In genomic region chr9:131409458-131409992, GRCh38 we compare ENCODE assay signal across 10 cellular contexts. TPM values are rescaled to one million over a fixed set of nuclear protein-coding genes. Genes with fewer than 3 reads are reported as not detected.
DNase-seq lines count a peak whose midpoint lies in the region; ATAC-seq and TF ChIP-seq lines count a peak whose summit lies in the region.
"Had no signal": no experiment of that assay in that cellular context is flagged by ENCODE, and none has a peak within 500 bp of the region (broad histone marks: within the 10 kb centered on the region; RNA-seq: fewer than 3 reads in every experiment).

No MANE protein-coding gene starts in this region.

- in situ Hi-C loops in G401 (cut with HindIII; ENCODE audit: low sequenced_read_pairs): no loop called here

- H3K27me3 ChIP-seq in CD8-positive, alpha-beta memory T cell (ENCODE audit: insufficient read depth, low read length, poor library complexity, severe bottlenecking): no peaks in the 10 kb centered on the region
- no peaks in the 10 kb centered on the region for H3K27me3 ChIP-seq in effector memory CD4-positive, alpha-beta T cell (replicated peaks; ENCODE audit: control insufficient read depth, insufficient read depth, low read length, poor library complexity, severe bottlenecking)
- H3K27me3 ChIP-seq in osteoblast (ENCODE audit: insufficient read depth, low read length): no peaks in the 10 kb centered on the region
- H3K27me3 ChIP-seq: neural progenitor cell had no signal

- no peak overlapping the region for H2AFZ ChIP-seq in osteoblast (ENCODE audit: low read length)
- H2AFZ ChIP-seq: neural progenitor cell had no signal

- peaks cover 85% of the 10 kb centered on the region for H4K20me1 ChIP-seq in osteoblast (ENCODE audit: insufficient read depth, low read length)

- peaks cover 0 to 24% (median 5%) of the 10 kb centered on the region in 3 donors for H3K36me3 Mint-ChIP-seq in CD8-positive, alpha-beta memory T cell

- H3K4me1 ChIP-seq in CD8-positive, alpha-beta memory T cell (ENCODE audit: insufficient read depth, low read length): peaks cover 86% of the 10 kb centered on the region
- H3K4me1 ChIP-seq in effector memory CD4-positive, alpha-beta T cell (ENCODE audit: control insufficient read depth, insufficient read depth, low read length, poor library complexity, severe bottlenecking): peaks cover 66% of the 10 kb centered on the region
- H3K4me1 ChIP-seq in osteoblast (ENCODE audit: insufficient read depth, low read length): peaks cover 51% of the 10 kb centered on the region

- no peak for TF ChIP-seq CTCF in osteoblast (IDR thresholded peaks at IDR 0.05; ENCODE audit: extremely low read depth, low read depth, low read length)

- H3K27ac Mint-ChIP-seq in CD8-positive, alpha-beta memory T cell: peak overlapping the region; percentile 72 to 95 (median 89)
- H3K27ac Mint-ChIP-seq: neural progenitor cell had no signal

- H3K4me3 Mint-ChIP-seq in CD8-positive, alpha-beta memory T cell: peak overlapping the region; percentile 38 to 81 (median 74)
- H3K4me3 Mint-ChIP-seq: neural progenitor cell had no signal

- no peaks in the 10 kb centered on the region for H3K27me3 Mint-ChIP-seq in CD8-positive, alpha-beta memory T cell

- ATAC-seq in HG02938 (IDR thresholded peaks at IDR 0.05; ENCODE audit: unreplicated experiment): no peak

- peaks cover 82 to 97% (median 92%) of the 10 kb centered on the region in 3 donors for H3K4me1 Mint-ChIP-seq in CD8-positive, alpha-beta memory T cell

- peak overlapping the region; percentile 17 for H3K4me2 ChIP-seq in osteoblast (ENCODE audit: insufficient read depth, low read length)
- H3K4me2 ChIP-seq: neural progenitor cell had no signal

- no peaks in the 10 kb centered on the region for H3K9me3 Mint-ChIP-seq in CD8-positive, alpha-beta memory T cell

- H3K27ac ChIP-seq in CD8-positive, alpha-beta memory T cell (ENCODE audit: low read depth, low read length): no peak overlapping the region
- H3K27ac ChIP-seq in effector memory CD4-positive, alpha-beta T cell (ENCODE audit: insufficient read depth, low read length, poor library complexity, severe bottlenecking): peak overlapping the region; percentile 31
- H3K27ac ChIP-seq in osteoblast (ENCODE audit: low read depth, low read length): peak overlapping the region; percentile 57
- H3K27ac ChIP-seq: neural progenitor cell had no signal

- peak overlapping the region; percentile 28 for H3K4me3 ChIP-seq in CD8-positive, alpha-beta memory T cell (ENCODE audit: low read length)
- H3K4me3 ChIP-seq in effector memory CD4-positive, alpha-beta T cell (ENCODE audit: insufficient read depth, low read depth, low read length, poor library complexity, severe bottlenecking): peak overlapping the region; percentile 13
- H3K4me3 ChIP-seq in osteoblast (ENCODE audit: insufficient read depth, low read length): no peak overlapping the region
- H3K4me3 ChIP-seq: neural progenitor cell had no signal

- DNase-seq in CD8-positive, alpha-beta memory T cell: no peak
- peak; percentile 25 for DNase-seq in NCI-H2171 (lab: John Stamatoyannopoulos, UW)
- DNase-seq in effector memory CD4-positive, alpha-beta T cell: no peak
- no peak for DNase-seq in osteoblast (ENCODE audit: insufficient read length, low spot score, missing footprints)
- DNase-seq in DMS153 treated with DMSO at 0.1 percent for 48 hours (lab: John Stamatoyannopoulos, UW; ENCODE audit: unreplicated experiment): no peak
- no peak for DNase-seq in amniotic stem cell (lab: John Stamatoyannopoulos, UW)
- no peak for DNase-seq in G401 (ENCODE audit: low spot score)
- DNase-seq: NCI-H510A had no signal

- POLR2A ChIA-PET in CD8-positive, alpha-beta memory T cell (lab: Charles Lee): no interaction called here

- peaks cover 100% of the 10 kb centered on the region for H3K79me2 ChIP-seq in osteoblast (ENCODE audit: insufficient read depth, low read length)

- no peaks in the 10 kb centered on the region for H3K9me3 ChIP-seq in CD8-positive, alpha-beta memory T cell (ENCODE audit: low read length)
- H3K9me3 ChIP-seq in effector memory CD4-positive, alpha-beta T cell (ENCODE audit: control insufficient read depth, low read length): no peaks in the 10 kb centered on the region
- no peaks in the 10 kb centered on the region for H3K9me3 ChIP-seq in osteoblast (ENCODE audit: low read depth, low read length)

- H3K36me3 ChIP-seq in CD8-positive, alpha-beta memory T cell (ENCODE audit: insufficient read depth, low read length): no peaks in the 10 kb centered on the region
- H3K36me3 ChIP-seq in effector memory CD4-positive, alpha-beta T cell (ENCODE audit: control insufficient read depth, insufficient read depth, low read length): no peaks in the 10 kb centered on the region
- no peaks in the 10 kb centered on the region for H3K36me3 ChIP-seq in osteoblast (ENCODE audit: insufficient read depth, low read length)
- H3K36me3 ChIP-seq: neural progenitor cell had no signal

- CTCF ChIA-PET in CD8-positive, alpha-beta memory T cell (lab: Charles Lee): interaction anchor here (0.9 kb wide), 1 partner anchor 10 kb away, joined by 3 read pairs; no protein-coding TSS in a partner anchor

RNA-seq across cellular contexts. Expression of gene PRRC2B, which starts 15.6 kb away (rescaled TPM):
- total RNA-seq in CD8-positive, alpha-beta memory T cell: 100 to 1,000 TPM; 146 TPM
- 42.1 TPM for polyA plus RNA-seq in CD8-positive, alpha-beta memory T cell
- 61.6 and 70.9 TPM in 2 replicates for total RNA-seq in osteoblast
- total RNA-seq in G401 (2014; rRNA removed; shearing (Covaris generic)): 48.4 and 51.2 TPM in 2 replicates
